In the genomic region with DNA sequence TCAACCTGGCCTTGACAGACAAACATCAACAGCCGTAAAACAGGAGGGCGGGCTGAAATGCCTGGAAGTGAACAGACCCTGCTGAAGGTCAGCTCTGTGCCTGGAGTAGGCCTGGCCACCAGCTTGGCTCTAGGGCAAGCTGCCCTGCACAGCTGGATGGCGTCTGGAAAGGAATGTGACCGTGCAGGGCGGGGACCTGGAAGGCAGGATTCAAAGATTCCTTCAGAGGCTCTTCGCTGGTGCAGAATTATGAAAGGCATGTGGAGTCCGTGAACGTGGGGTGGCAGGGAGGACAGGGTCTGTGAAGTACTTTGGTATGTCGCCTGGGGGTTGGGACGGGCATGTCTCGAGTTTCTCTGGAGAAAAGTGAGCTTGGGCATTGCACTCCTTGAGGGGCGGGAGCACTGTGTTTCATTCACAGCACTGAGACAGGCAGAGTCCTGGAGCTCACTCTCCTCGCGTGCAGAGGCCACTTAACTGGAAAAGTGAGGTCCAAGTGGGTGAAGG, we compare ENCODE assay signal across 8 cellular contexts. TPM values are rescaled to one million over a fixed set of nuclear protein-coding genes. Genes with fewer than 3 reads are reported as not detected.
DNase-seq lines count a peak whose midpoint lies in the region; ATAC-seq and TF ChIP-seq lines count a peak whose summit lies in the region.

No MANE protein-coding gene starts in this region.

- TF ChIP-seq CTCF in NB4 (IDR thresholded peaks at IDR 0.05; ENCODE audit: low read depth, low read length): no peak

- H3K27ac ChIP-seq in duodenal mucosa (ENCODE audit: low read depth, low read length): peak overlapping the region; percentile 23

- peak overlapping the region; percentile 92 to 99 (median 98) for H3K4me3 Mint-ChIP-seq in naive thymus-derived CD8-positive, alpha-beta T cell

- peak overlapping the region; percentile 76 to 91 for H3K9ac ChIP-seq in duodenal mucosa (ENCODE audit: low read depth in 1 of 2, low read length in 2 of 2)

- no peaks in the 10 kb centered on the region for H3K27me3 ChIP-seq in duodenal mucosa (ENCODE audit: control insufficient read depth in 1 of 2, insufficient read depth in 2 of 2, low read length in 2 of 2)

- no peaks in the 10 kb centered on the region for H3K27me3 Mint-ChIP-seq in naive thymus-derived CD8-positive, alpha-beta T cell

- no peak for TF ChIP-seq POLR2A in NB4 (IDR thresholded peaks at IDR 0.05; ENCODE audit: extremely low read depth, insufficient read length)

- peaks cover 0 to 44% (median 18%) of the 10 kb centered on the region in 3 donors for H3K36me3 Mint-ChIP-seq in naive thymus-derived CD8-positive, alpha-beta T cell

- H3K27ac Mint-ChIP-seq in naive thymus-derived CD8-positive, alpha-beta T cell: peak overlapping the region; percentile 90 to 98 (median 95)

- H3K4me3 ChIP-seq in NB4 (ENCODE audit: low read depth, low read length) (peak overlapping the region; percentile 68), duodenal mucosa (ENCODE audit: low read depth in 1 of 2, low read length in 2 of 2) (peak overlapping the region; percentile 80 to 90)

- POLR2A ChIA-PET in naive thymus-derived CD8-positive, alpha-beta T cell (lab: Charles Lee): interaction anchor here (0.6 to 45.7 kb wide), 11 partner anchors 8 to 245 kb away, joined by 3 to 2449 read pairs (median 8); partner anchors contain the start of genes CDC42BPG, FAU, MAP4K2 and MRPL49

- peak; percentile 63 for DNase-seq in Caki2 (ENCODE audit: low read depth)
- DNase-seq in NB4 (ENCODE audit: low read depth): no peak
- peak in 1 of 10 donors; percentile 58 for DNase-seq in naive thymus-derived CD8-positive, alpha-beta T cell
- no peak for DNase-seq in NCI-H1436 treated with DMSO at 0.1 percent for 48 hours (lab: John Stamatoyannopoulos, UW)

- H3K9me3 Mint-ChIP-seq in naive thymus-derived CD8-positive, alpha-beta T cell: no peaks in the 10 kb centered on the region

- in situ Hi-C loops in Caki2 (cut with HindIII; ENCODE audit: low pct_unique_long_range_greater_than_20kb, low sequenced_read_pairs): no loop called here

- H3K4me1 Mint-ChIP-seq in naive thymus-derived CD8-positive, alpha-beta T cell: peaks cover 50 to 83% (median 75%) of the 10 kb centered on the region in 4 donors

- H3K9me3 ChIP-seq in duodenal mucosa (ENCODE audit: control insufficient read depth in 1 of 2, low read length in 2 of 2): no peaks in the 10 kb centered on the region

- no peak for ATAC-seq in naive thymus-derived CD8-positive, alpha-beta T cell
- no peak for ATAC-seq in HG03565 (IDR thresholded peaks at IDR 0.05; ENCODE audit: unreplicated experiment)
- ATAC-seq in GM21825 (IDR thresholded peaks at IDR 0.05; ENCODE audit: unreplicated experiment): no peak
- ATAC-seq in GM21390 (IDR thresholded peaks at IDR 0.05; ENCODE audit: unreplicated experiment): no peak

- H3K4me1 ChIP-seq in duodenal mucosa (ENCODE audit: control insufficient read depth in 1 of 2, insufficient read depth in 2 of 2, low read length in 2 of 2): peaks cover 67 to 79% of the 10 kb centered on the region in 2 donors

- H3K36me3 ChIP-seq in duodenal mucosa (ENCODE audit: control insufficient read depth in 1 of 2, insufficient read depth in 2 of 2, low read length in 2 of 2): peaks cover 7 to 18% of the 10 kb centered on the region in 2 donors

RNA-seq across cellular contexts. Expression of gene EHD1, which starts 1.5 kb away (rescaled TPM):
- 53.4 and 68.3 TPM in 2 replicates for total RNA-seq in Caki2 (2014; rRNA removed; shearing (Covaris generic); ENCODE audit: low replicate concordance)
- 100 to 1,000 TPM; 217 to 226 TPM for total RNA-seq in naive thymus-derived CD8-positive, alpha-beta T cell
- 100 to 1,000 TPM; 137 to 164 (median 154) TPM for polyA plus RNA-seq in naive thymus-derived CD8-positive, alpha-beta T cell

RNA-seq across cellular contexts. Expression of gene CDC42BPG, which starts 32.4 kb away (rescaled TPM):
- total RNA-seq in Caki2 (2014; rRNA removed; shearing (Covaris generic); ENCODE audit: low replicate concordance): 0.12 and 1.1 TPM in 2 replicates
- 10 to 100 TPM in 1 of 2 experiments, 1 to 10 TPM in 1; 9.0 to 10.3 TPM for total RNA-seq in naive thymus-derived CD8-positive, alpha-beta T cell
- polyA plus RNA-seq in naive thymus-derived CD8-positive, alpha-beta T cell: under 1 TPM; 0.09 to 0.38 (median 0.13) TPM

RNA-seq across cellular contexts. Expression of gene ATG2A, which starts 40.1 kb away (rescaled TPM):
- 4.8 and 11.1 TPM in 2 replicates for total RNA-seq in Caki2 (2014; rRNA removed; shearing (Covaris generic); ENCODE audit: low replicate concordance)
- 10 to 100 TPM; 39.5 to 41.4 TPM for total RNA-seq in naive thymus-derived CD8-positive, alpha-beta T cell
- 1 to 10 TPM; 3.4 to 4.2 (median 3.6) TPM for polyA plus RNA-seq in naive thymus-derived CD8-positive, alpha-beta T cell

RNA-seq across cellular contexts. Expression of gene PPP2R5B, which starts 47.6 kb away (rescaled TPM):
- total RNA-seq in Caki2 (2014; rRNA removed; shearing (Covaris generic); ENCODE audit: low replicate concordance): 13.2 and 16.0 TPM in 2 replicates
- 10 to 100 TPM; 13.4 to 16.0 TPM for total RNA-seq in naive thymus-derived CD8-positive, alpha-beta T cell
- 1 to 10 TPM; 4.7 to 6.6 (median 5.3) TPM for polyA plus RNA-seq in naive thymus-derived CD8-positive, alpha-beta T cell

RNA-seq across cellular contexts. Expression of gene GPHA2, which starts 58.8 kb away (rescaled TPM):
- not detected in 2 replicates for total RNA-seq in Caki2 (2014; rRNA removed; shearing (Covaris generic); ENCODE audit: low replicate concordance)
- under 1 TPM; 0.55 to 0.69 TPM for total RNA-seq in naive thymus-derived CD8-positive, alpha-beta T cell
- not detected for polyA plus RNA-seq in naive thymus-derived CD8-positive, alpha-beta T cell
